In the genomic region with DNA sequence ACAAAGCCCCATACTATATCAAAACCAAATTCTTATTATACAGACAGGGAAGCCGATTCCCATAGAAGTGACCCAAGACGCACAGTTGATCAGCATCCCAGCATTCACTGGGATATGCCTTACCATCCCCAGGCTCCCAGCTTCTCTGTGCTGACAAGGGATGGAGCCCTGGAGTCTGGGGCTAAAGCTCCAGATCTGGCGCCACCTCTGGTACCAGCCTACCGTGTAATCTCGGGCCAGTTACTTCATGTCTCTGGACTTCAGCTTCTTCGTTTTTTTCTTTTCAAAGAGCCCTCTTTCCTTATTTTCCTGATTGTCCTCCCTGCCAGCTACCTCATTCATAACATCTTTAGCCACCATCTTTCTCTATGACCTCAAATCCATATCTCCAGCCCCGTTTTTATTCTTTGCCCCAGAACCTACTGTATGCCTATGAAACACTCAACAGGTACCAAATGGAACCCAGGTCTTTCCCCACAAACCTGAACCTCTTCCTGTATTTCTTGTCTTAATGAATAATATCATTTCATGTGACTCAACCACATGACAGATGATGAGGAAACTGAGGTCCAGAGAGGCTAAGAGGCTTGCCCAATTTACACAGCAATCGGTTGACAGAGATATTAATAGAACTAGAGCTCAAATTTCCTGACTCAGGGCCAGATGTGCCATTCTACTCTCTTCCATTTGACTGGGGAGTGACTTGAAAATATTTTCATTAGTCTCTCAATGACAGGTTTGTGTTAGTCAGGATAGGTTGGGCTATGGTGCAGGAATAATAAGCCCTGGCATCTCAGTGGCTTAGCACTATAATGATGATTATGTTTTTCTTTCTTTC, we compare ENCODE assay signal across 19 cellular contexts.
DNase-seq lines count a peak whose midpoint lies in the region; ATAC-seq and TF ChIP-seq lines count a peak whose summit lies in the region.
"Had no signal": no experiment of that assay in that cellular context is flagged by ENCODE, and none has a peak within 500 bp of the region (broad histone marks: within the 10 kb centered on the region; RNA-seq: fewer than 3 reads in every experiment).

No MANE protein-coding gene starts in this region.

- H3K4me1 ChIP-seq in MM.1S (ENCODE audit: low read length) (peaks cover 7% of the 10 kb centered on the region), mammary epithelial cell (ENCODE audit: insufficient read depth, low read length) (no peaks in the 10 kb centered on the region), gastrocnemius medialis (peaks cover 0 to 4% of the 10 kb centered on the region in 2 donors)

- dilution Hi-C loops in mammary epithelial cell (cut with HindIII; ENCODE audit: low sequenced_read_pairs) = no loop called here

- H3F3A ChIP-seq in MM.1S (ENCODE audit: insufficient read depth, low read length) = no peaks in the 10 kb centered on the region

- CTCF ChIA-PET in mammary epithelial cell (lab: Charles Lee; ENCODE audit: low non-redundant PET) = no interaction called here

- H3K4me3 ChIP-seq in MM.1S (ENCODE audit: low read length) (no peak overlapping the region), mammary epithelial cell (replicated peaks in 1 of 3; ENCODE audit: insufficient read depth in 1 of 3, low read depth in 2 of 3, low read length in 3 of 3) (no peak overlapping the region), gastrocnemius medialis (no peak overlapping the region)

- no peaks in the 10 kb centered on the region for H3K9me2 ChIP-seq in MM.1S (replicated peaks; ENCODE audit: insufficient read depth, low read length)

- H3K36me3 ChIP-seq in MM.1S (replicated peaks; ENCODE audit: insufficient read depth, low read length) = no peaks in the 10 kb centered on the region
- H3K36me3 ChIP-seq in mammary epithelial cell (ENCODE audit: insufficient read depth, low read length) = no peaks in the 10 kb centered on the region
- no peaks in the 10 kb centered on the region for H3K36me3 ChIP-seq in gastrocnemius medialis

- intact Hi-C loops in mammary epithelial cell (cut with micrococcal nuclease) (no loop called here), gastrocnemius medialis (cut with DNase I; ENCODE audit: low total_unique reads) (no loop called here)

- TF ChIP-seq POLR2A in gastrocnemius medialis (IDR thresholded peaks at IDR 0.05) = no peak

- peak; percentile 88 to 94 for ATAC-seq in gastrocnemius medialis
- ATAC-seq in GM18511 (IDR thresholded peaks at IDR 0.05; ENCODE audit: unreplicated experiment) = no peak
- no peak for ATAC-seq in GM21723 (IDR thresholded peaks at IDR 0.05; ENCODE audit: unreplicated experiment)
- ATAC-seq: CD8-positive, alpha-beta T cell; Panc1; sciatic nerve had no signal

- TF ChIP-seq CTCF in MM.1S (IDR thresholded peaks at IDR 0.05; ENCODE audit: low read length) = no peak
- no peak for TF ChIP-seq CTCF in mammary epithelial cell (conservative IDR thresholded peaks at IDR 0.05 in 1 of 2, IDR thresholded peaks at IDR 0.05 in 1 of 2; ENCODE audit: extremely low read depth in 1 of 2, insufficient read depth in 1 of 2, low read depth in 1 of 2, low read length in 2 of 2)
- TF ChIP-seq CTCF in gastrocnemius medialis (IDR thresholded peaks at IDR 0.05 in 4 of 5, conservative IDR thresholded peaks at IDR 0.05 in 1 of 5) = no peak

- H3K27me3 ChIP-seq in MM.1S (replicated peaks; ENCODE audit: insufficient read depth, low read length) (no peaks in the 10 kb centered on the region), mammary epithelial cell (ENCODE audit: insufficient read depth, low read length) (peaks cover 2% of the 10 kb centered on the region), gastrocnemius medialis (no peaks in the 10 kb centered on the region)

- H3K27ac ChIP-seq in MM.1S (ENCODE audit: low read length) (no peak overlapping the region), mammary epithelial cell (ENCODE audit: insufficient read depth, low read depth, low read length) (no peak overlapping the region), gastrocnemius medialis (no peak overlapping the region)

- peak; percentile 8 for DNase-seq in DMS53 (lab: John Stamatoyannopoulos, UW)
- no peak for DNase-seq in DMS53 treated with DMSO at 0.1 percent for 48 hours (lab: John Stamatoyannopoulos, UW; ENCODE audit: unreplicated experiment)
- peak; percentile 22 for DNase-seq in MM.1S
- DNase-seq in mammary epithelial cell = peak; percentile 21
- DNase-seq in gastrocnemius medialis = no peak
- DNase-seq in hepatic stellate cell (ENCODE audit: low spot score) = no peak
- DNase-seq: activated B cell treated with CpG ODN at 0.5 μM for 24 hours; activated gamma-delta T cell treated with Interleukin-2 at 50 U/mL for 16 hours; anterior cingulate cortex; CD8-positive, alpha-beta T cell; hypothalamus; NCI-H1930; NCI-H524 treated with DMSO at 0.1 percent for 48 hours; occipital lobe; stimulated activated CD4-positive, alpha-beta T cell treated with anti-CD3 and anti-CD28 coated beads, Interleukin-4, amount 100 ng/mL, for 24 hours had no signal

- in situ Hi-C loops in mammary epithelial cell (cut with MboI; ENCODE audit: low sequenced_read_pairs in 2 of 2) = no loop called here
- in situ Hi-C loops in gastrocnemius medialis (cut with MboI; ENCODE audit: low sequenced_read_pairs in 4 of 4) = loop anchor here in 1 of 4 donors (25.0 kb wide), 1 partner anchor 96 kb away; a partner anchor contains a TSS

- H3K79me2 ChIP-seq in MM.1S (ENCODE audit: low read length) (no peaks in the 10 kb centered on the region), mammary epithelial cell (ENCODE audit: insufficient read depth, low read length) (no peaks in the 10 kb centered on the region)

- no peaks in the 10 kb centered on the region for H4K20me1 ChIP-seq in MM.1S (ENCODE audit: insufficient read depth, low read length)
- H4K20me1 ChIP-seq in mammary epithelial cell (ENCODE audit: insufficient read depth, low read length) = no peaks in the 10 kb centered on the region

- H3K9me3 ChIP-seq in MM.1S (replicated peaks; ENCODE audit: insufficient read depth, low read length) (no peaks in the 10 kb centered on the region), mammary epithelial cell (replicated peaks; ENCODE audit: insufficient read depth, low read length) (no peaks in the 10 kb centered on the region), gastrocnemius medialis (no peaks in the 10 kb centered on the region)

- no peak overlapping the region for H2AFZ ChIP-seq in MM.1S (ENCODE audit: low read length)
- no peak overlapping the region for H2AFZ ChIP-seq in mammary epithelial cell (ENCODE audit: low read depth, low read length)

- H3K4me2 ChIP-seq in MM.1S (ENCODE audit: low read depth, low read length) (peak overlapping the region; percentile 13; the same call in 1 of the 2 replicates), mammary epithelial cell (ENCODE audit: insufficient read depth, low read depth, low read length) (no peak overlapping the region)

- BruUV-seq in mammary epithelial cell (replicated peaks; lab: Mats Ljungman, UMichigan) = no TSS peak

- H3K9ac ChIP-seq in MM.1S (ENCODE audit: low read length) (no peak overlapping the region), mammary epithelial cell (ENCODE audit: insufficient read depth, low read length) (no peak overlapping the region)

- 87% methylated on average over 8 of the region's 8 CpGs for WGBS in mammary epithelial cell (ENCODE audit: low coverage, missing lambda C conversion rate)

Comparison
In these comparisons a context has a peak if more than half of its experiments do, and no peak if none do; other contexts are left out.
1. DNase-seq: peak in DMS53 (single experiment), MM.1S (single experiment) and mammary epithelial cell (single experiment); none in DMS53 treated with DMSO at 0.1 percent for 48 hours (single experiment), gastrocnemius medialis (0 of 2) and hepatic stellate cell (single experiment).
2. ATAC-seq: peak in gastrocnemius medialis (2 of 2); none in GM18511 (single experiment) and GM21723 (single experiment).